In genomic region chr22:35766654-35767580, GRCh38 we compare ENCODE assay signal across 16 cellular contexts. TPM values are rescaled to one million over a fixed set of nuclear protein-coding genes. Genes with fewer than 3 reads are reported as not detected.
A peak's percentile ranks its signal among the peaks of the same experiment; 100 is the strongest.
DNase-seq lines count a peak whose midpoint lies in the region; ATAC-seq and TF ChIP-seq lines count a peak whose summit lies in the region.
"Had no signal": no experiment of that assay in that cellular context is flagged by ENCODE, and none has a peak within 500 bp of the region (broad histone marks: within the 10 kb centered on the region; RNA-seq: fewer than 3 reads in every experiment).

No MANE protein-coding gene starts in this region.

- DNase-seq in Calu3, result no peak
- DNase-seq in SJCRH30, result peak; percentile 55 to 82
- DNase-seq in fibroblast of villous mesenchyme (ENCODE audit: low read depth), result peak; percentile 57
- no peak for DNase-seq in nephron progenitor cell
- no peak for DNase-seq in activated T-cell treated with anti-CD3 and anti-CD28 coated beads, Interleukin-2, amount 50 U/mL, for 48 hours
- no peak for DNase-seq in foreskin keratinocyte
- no peak for DNase-seq in DMS79 treated with DMSO at 0.1 percent for 48 hours (lab: John Stamatoyannopoulos, UW)
- DNase-seq: activated B cell treated with CpG ODN at 0.5 μM for 24 hours; activated T-cell treated with anti-CD3 and anti-CD28 coated beads, Interleukin-2, amount 50 U/mL, for 24 hours; AML-193; caudate nucleus; KG1; naive thymus-derived CD4-positive, alpha-beta T cell; stimulated activated naive CD4-positive, alpha-beta T cell treated with Interleukin-2 at 50 U/mL for 16 hours had no signal

- H3K27me3 ChIP-seq in SJCRH30 (no peaks in the 10 kb centered on the region), foreskin keratinocyte (no peaks in the 10 kb centered on the region)

- H3K27ac Mint-ChIP-seq in Calu3 (ENCODE audit: unreplicated experiment) (peak overlapping the region; percentile 2), nephron progenitor cell (peak overlapping the region; percentile 95)
- H3K27ac Mint-ChIP-seq: activated B cell treated with CpG ODN at 0.5 μM for 24 hours; activated T-cell treated with anti-CD3 and anti-CD28 coated beads, Interleukin-2, amount 50 U/mL, for 24 hours; naive thymus-derived CD4-positive, alpha-beta T cell had no signal

- no peak for TF ChIP-seq CTCF in Calu3 (IDR thresholded peaks at IDR 0.05; ENCODE audit: unreplicated experiment)
- no peak for TF ChIP-seq CTCF in fibroblast of villous mesenchyme (IDR thresholded peaks at IDR 0.05; ENCODE audit: insufficient read depth, low read depth, low read length)
- no peak for TF ChIP-seq CTCF in nephron progenitor cell (IDR thresholded peaks at IDR 0.05)
- no peak for TF ChIP-seq CTCF in foreskin keratinocyte (conservative IDR thresholded peaks at IDR 0.05)

- no peaks in the 10 kb centered on the region for H3K9me3 ChIP-seq in SJCRH30 (replicated peaks)

- H3K27me3 Mint-ChIP-seq in Calu3 (ENCODE audit: unreplicated experiment), result no peaks in the 10 kb centered on the region
- peaks cover 2% of the 10 kb centered on the region for H3K27me3 Mint-ChIP-seq in nephron progenitor cell (ENCODE audit: low read depth, poor library complexity)

- CTCF ChIA-PET in Calu3 (lab: Charles Lee), result interaction anchor here (0.7 kb wide), 1 partner anchor 747 kb away, joined by 3 read pairs; no protein-coding TSS in a partner anchor

- H3K4me1 ChIP-seq in SJCRH30 (peaks cover 12% of the 10 kb centered on the region), foreskin keratinocyte (no peaks in the 10 kb centered on the region)

- H3K4me1 Mint-ChIP-seq in Calu3 (ENCODE audit: low read depth, unreplicated experiment) (peaks cover 10% of the 10 kb centered on the region), nephron progenitor cell (peaks cover 25% of the 10 kb centered on the region)
- H3K4me1 Mint-ChIP-seq: activated B cell treated with CpG ODN at 0.5 μM for 24 hours had no signal

- H3K36me3 Mint-ChIP-seq in Calu3 (ENCODE audit: insufficient read depth, unreplicated experiment) (no peaks in the 10 kb centered on the region), nephron progenitor cell (ENCODE audit: low read depth) (peaks cover 20% of the 10 kb centered on the region)
- H3K36me3 Mint-ChIP-seq: naive thymus-derived CD4-positive, alpha-beta T cell had no signal

- ATAC-seq in esophagus mucosa, result no peak
- ATAC-seq in foreskin keratinocyte, result no peak
- ATAC-seq: naive thymus-derived CD4-positive, alpha-beta T cell had no signal

- H3K9me3 Mint-ChIP-seq in Calu3 (ENCODE audit: low read depth, unreplicated experiment) (no peaks in the 10 kb centered on the region), nephron progenitor cell (no peaks in the 10 kb centered on the region)
- H3K9me3 Mint-ChIP-seq: activated B cell treated with CpG ODN at 0.5 μM for 24 hours; activated T-cell treated with anti-CD3 and anti-CD28 coated beads, Interleukin-2, amount 50 U/mL, for 24 hours; naive thymus-derived CD4-positive, alpha-beta T cell had no signal

- H3K27ac ChIP-seq in SJCRH30, result peak overlapping the region; percentile 50
- H3K27ac ChIP-seq in foreskin keratinocyte, result no peak overlapping the region

- no peak overlapping the region for H3K4me3 Mint-ChIP-seq in Calu3 (ENCODE audit: low read depth, unreplicated experiment)
- peak overlapping the region; percentile 16 for H3K4me3 Mint-ChIP-seq in nephron progenitor cell
- H3K4me3 Mint-ChIP-seq: activated B cell treated with CpG ODN at 0.5 μM for 24 hours; activated T-cell treated with anti-CD3 and anti-CD28 coated beads, Interleukin-2, amount 50 U/mL, for 24 hours; naive thymus-derived CD4-positive, alpha-beta T cell had no signal

- BruUV-seq in Calu3 (replicated peaks; lab: Mats Ljungman, UMichigan), result no TSS peak

- H3K36me3 ChIP-seq in SJCRH30, result peaks cover 22% of the 10 kb centered on the region

- intact Hi-C loops in Calu3 (cut with micrococcal nuclease; ENCODE audit: unreplicated experiment), result no loop called here

- H3K4me3 ChIP-seq in SJCRH30 (no peak overlapping the region), fibroblast of villous mesenchyme (ENCODE audit: low read depth, low read length) (no peak overlapping the region)

RNA-seq across cellular contexts. Expression of gene APOL5, which starts 49.2 kb away (rescaled TPM):
- total RNA-seq in Calu3 (2022) (not detected in 2 replicates), fibroblast of villous mesenchyme (not detected in 2 replicates), esophagus mucosa (not detected), foreskin keratinocyte (not detected in 2 replicates)
- not detected in 2 replicates for total RNA-seq in SJCRH30 (2014; rRNA removed; shearing (Covaris generic))
- not detected in 2 replicates for polyA plus RNA-seq in foreskin keratinocyte
- total RNA-seq: activated B cell treated with CpG ODN at 0.5 μM for 24 hours; naive thymus-derived CD4-positive, alpha-beta T cell; SK-MEL-5 had no signal
- polyA plus RNA-seq: naive thymus-derived CD4-positive, alpha-beta T cell had no signal

Comparison
In these comparisons a context has a peak if more than half of its experiments do, and no peak if none do; other contexts are left out.
1. DNase-seq: peak in SJCRH30 (2 of 2) and fibroblast of villous mesenchyme (single experiment); none in Calu3 (single experiment), nephron progenitor cell (single experiment), activated T-cell treated with anti-CD3 and anti-CD28 coated beads, Interleukin-2, amount 50 U/mL, for 48 hours (0 of 2), foreskin keratinocyte (0 of 2) and DMS79 treated with DMSO at 0.1 percent for 48 hours (single experiment).